ENCODE assay signal across 1 cellular context in the genomic region with DNA sequence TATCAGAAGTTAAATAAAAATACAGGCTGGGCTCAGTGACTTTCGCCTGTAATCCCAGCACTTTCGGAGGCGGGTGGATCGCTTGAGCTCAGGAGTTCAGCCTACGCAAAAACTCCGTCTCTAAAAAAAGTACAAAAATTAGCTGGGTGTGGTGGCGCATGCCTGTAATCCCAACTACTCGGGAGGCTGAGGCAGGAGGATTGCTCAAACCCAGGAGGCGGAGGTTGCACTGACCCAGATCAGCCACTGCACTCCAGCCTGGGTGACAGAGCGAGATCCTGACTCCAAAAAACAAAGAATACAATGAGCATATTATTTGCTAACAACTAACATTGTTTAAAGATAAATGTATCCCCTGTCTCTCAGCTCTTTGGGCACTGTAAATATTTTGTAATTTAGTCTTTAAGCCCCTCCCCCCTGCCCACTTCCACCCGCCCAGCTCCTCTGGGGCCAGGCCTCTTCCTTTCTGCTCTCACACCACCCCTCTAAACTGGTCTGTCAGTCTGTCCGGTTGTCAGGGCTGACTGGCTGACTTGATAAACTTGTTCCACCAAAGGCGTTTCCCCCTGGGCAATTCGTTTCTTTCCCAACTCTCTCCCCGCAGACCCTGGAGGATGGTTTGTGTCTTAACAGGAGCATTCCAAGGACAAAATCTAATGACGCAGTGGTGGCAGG.
TF ChIP-seq lines count a peak whose summit lies in the region.

No MANE protein-coding gene starts in this region.

TF ChIP-seq in GM23338, 12 proteins besides CTCF, POLR2A, EP300 and RAD21 (continued from another document):
- TF ChIP-seq, protein P1, sequence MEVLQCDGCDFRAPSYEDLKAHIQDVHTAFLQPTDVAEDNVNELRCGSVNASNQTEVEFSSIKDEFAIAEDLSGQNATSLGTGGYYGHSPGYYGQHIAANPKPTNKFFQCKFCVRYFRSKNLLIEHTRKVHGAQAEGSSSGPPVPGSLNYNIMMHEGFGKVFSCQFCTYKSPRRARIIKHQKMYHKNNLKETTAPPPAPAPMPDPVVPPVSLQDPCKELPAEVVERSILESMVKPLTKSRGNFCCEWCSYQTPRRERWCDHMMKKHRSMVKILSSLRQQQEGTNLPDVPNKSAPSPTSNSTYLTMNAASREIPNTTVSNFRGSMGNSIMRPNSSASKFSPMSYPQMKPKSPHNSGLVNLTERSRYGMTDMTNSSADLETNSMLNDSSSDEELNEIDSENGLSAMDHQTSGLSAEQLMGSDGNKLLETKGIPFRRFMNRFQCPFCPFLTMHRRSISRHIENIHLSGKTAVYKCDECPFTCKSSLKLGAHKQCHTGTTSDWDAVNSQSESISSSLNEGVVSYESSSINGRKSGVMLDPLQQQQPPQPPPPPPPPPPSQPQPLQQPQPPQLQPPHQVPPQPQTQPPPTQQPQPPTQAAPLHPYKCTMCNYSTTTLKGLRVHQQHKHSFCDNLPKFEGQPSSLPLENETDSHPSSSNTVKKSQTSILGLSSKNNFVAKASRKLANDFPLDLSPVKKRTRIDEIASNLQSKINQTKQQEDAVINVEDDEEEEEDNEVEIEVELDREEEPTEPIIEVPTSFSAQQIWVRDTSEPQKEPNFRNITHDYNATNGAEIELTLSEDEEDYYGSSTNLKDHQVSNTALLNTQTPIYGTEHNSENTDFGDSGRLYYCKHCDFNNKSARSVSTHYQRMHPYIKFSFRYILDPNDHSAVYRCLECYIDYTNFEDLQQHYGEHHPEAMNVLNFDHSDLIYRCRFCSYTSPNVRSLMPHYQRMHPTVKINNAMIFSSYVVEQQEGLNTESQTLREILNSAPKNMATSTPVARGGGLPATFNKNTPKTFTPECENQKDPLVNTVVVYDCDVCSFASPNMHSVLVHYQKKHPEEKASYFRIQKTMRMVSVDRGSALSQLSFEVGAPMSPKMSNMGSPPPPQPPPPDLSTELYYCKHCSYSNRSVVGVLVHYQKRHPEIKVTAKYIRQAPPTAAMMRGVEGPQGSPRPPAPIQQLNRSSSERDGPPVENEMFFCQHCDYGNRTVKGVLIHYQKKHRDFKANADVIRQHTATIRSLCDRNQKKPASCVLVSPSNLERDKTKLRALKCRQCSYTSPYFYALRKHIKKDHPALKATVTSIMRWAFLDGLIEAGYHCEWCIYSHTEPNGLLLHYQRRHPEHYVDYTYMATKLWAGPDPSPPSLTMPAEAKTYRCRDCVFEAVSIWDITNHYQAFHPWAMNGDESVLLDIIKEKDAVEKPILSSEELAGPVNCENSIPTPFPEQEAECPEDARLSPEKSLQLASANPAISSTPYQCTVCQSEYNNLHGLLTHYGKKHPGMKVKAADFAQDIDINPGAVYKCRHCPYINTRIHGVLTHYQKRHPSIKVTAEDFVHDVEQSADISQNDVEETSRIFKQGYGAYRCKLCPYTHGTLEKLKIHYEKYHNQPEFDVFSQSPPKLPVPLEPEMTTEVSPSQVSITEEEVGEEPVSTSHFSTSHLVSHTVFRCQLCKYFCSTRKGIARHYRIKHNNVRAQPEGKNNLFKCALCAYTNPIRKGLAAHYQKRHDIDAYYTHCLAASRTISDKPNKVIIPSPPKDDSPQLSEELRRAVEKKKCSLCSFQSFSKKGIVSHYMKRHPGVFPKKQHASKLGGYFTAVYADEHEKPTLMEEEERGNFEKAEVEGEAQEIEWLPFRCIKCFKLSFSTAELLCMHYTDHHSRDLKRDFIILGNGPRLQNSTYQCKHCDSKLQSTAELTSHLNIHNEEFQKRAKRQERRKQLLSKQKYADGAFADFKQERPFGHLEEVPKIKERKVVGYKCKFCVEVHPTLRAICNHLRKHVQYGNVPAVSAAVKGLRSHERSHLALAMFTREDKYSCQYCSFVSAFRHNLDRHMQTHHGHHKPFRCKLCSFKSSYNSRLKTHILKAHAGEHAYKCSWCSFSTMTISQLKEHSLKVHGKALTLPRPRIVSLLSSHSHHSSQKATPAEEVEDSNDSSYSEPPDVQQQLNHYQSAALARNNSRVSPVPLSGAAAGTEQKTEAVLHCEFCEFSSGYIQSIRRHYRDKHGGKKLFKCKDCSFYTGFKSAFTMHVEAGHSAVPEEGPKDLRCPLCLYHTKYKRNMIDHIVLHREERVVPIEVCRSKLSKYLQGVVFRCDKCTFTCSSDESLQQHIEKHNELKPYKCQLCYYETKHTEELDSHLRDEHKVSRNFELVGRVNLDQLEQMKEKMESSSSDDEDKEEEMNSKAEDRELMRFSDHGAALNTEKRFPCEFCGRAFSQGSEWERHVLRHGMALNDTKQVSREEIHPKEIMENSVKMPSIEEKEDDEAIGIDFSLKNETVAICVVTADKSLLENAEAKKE (CRISPR knock-in tag; IDR thresholded peaks at IDR 0.05) = no peak
- TF ChIP-seq EZH2phosphoT487 (IDR thresholded peaks at IDR 0.05; ENCODE audit: unreplicated experiment) (no peak), EZH2 (IDR thresholded peaks at IDR 0.05; ENCODE audit: low read depth, unreplicated experiment) (no peak), ZNF331 (CRISPR knock-in tag; IDR thresholded peaks at IDR 0.05; ENCODE audit: low read depth) (no peak), ZNF114 (CRISPR knock-in tag; IDR thresholded peaks at IDR 0.05) (no peak)
- TF ChIP-seq, protein P2, sequence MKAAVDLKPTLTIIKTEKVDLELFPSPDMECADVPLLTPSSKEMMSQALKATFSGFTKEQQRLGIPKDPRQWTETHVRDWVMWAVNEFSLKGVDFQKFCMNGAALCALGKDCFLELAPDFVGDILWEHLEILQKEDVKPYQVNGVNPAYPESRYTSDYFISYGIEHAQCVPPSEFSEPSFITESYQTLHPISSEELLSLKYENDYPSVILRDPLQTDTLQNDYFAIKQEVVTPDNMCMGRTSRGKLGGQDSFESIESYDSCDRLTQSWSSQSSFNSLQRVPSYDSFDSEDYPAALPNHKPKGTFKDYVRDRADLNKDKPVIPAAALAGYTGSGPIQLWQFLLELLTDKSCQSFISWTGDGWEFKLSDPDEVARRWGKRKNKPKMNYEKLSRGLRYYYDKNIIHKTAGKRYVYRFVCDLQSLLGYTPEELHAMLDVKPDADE (IDR thresholded peaks at IDR 0.05) = no peak
